In genomic region chr17:74437702-74438101, GRCh38 we compare ENCODE assay signal across 9 cellular contexts. TPM values are rescaled to one million over a fixed set of nuclear protein-coding genes. Genes with fewer than 3 reads are reported as not detected.
DNase-seq lines count a peak whose midpoint lies in the region; ATAC-seq and TF ChIP-seq lines count a peak whose summit lies in the region.
"Had no signal": no experiment of that assay in that cellular context is flagged by ENCODE, and none has a peak within 500 bp of the region (broad histone marks: within the 10 kb centered on the region; RNA-seq: fewer than 3 reads in every experiment).

No MANE protein-coding gene starts in this region.

- peaks cover 16 to 20% of the 10 kb centered on the region in 2 donors for H3K27me3 Mint-ChIP-seq in natural killer cell (ENCODE audit: low read depth in 2 of 2)
- H3K27me3 Mint-ChIP-seq in natural killer cell treated with Interleukin-12 subunit alpha and Interleukin-12 subunit beta and Interleukin-15 and Interleukin-18, amount 100 ng/mL, for 72 hours: peaks cover 10 to 12% of the 10 kb centered on the region in 2 donors
- peaks cover 4% of the 10 kb centered on the region for H3K27me3 Mint-ChIP-seq in glutamatergic neuron (ENCODE audit: unreplicated experiment)

- no peak overlapping the region for H3K27ac Mint-ChIP-seq in natural killer cell
- H3K27ac Mint-ChIP-seq in natural killer cell treated with Interleukin-12 subunit alpha and Interleukin-12 subunit beta and Interleukin-15 and Interleukin-18, amount 100 ng/mL, for 72 hours: no peak overlapping the region
- H3K27ac Mint-ChIP-seq in glutamatergic neuron (ENCODE audit: unreplicated experiment): no peak overlapping the region

- no peaks in the 10 kb centered on the region for H3K36me3 Mint-ChIP-seq in natural killer cell
- H3K36me3 Mint-ChIP-seq in natural killer cell treated with Interleukin-12 subunit alpha and Interleukin-12 subunit beta and Interleukin-15 and Interleukin-18, amount 100 ng/mL, for 72 hours: peaks cover 23% of the 10 kb centered on the region
- no peaks in the 10 kb centered on the region for H3K36me3 Mint-ChIP-seq in glutamatergic neuron (ENCODE audit: unreplicated experiment)

- TF ChIP-seq CTCF in natural killer cell (IDR thresholded peaks at IDR 0.05): peak; percentile 62
- TF ChIP-seq CTCF in glutamatergic neuron (IDR thresholded peaks at IDR 0.05; ENCODE audit: partially characterized antibody, unreplicated experiment): peak; percentile 87

- ATAC-seq in natural killer cell (no peak), GM19023 (IDR thresholded peaks at IDR 0.05; ENCODE audit: unreplicated experiment) (no peak)
- no peak for ATAC-seq in natural killer cell treated with Interleukin-12 subunit alpha and Interleukin-12 subunit beta and Interleukin-15 and Interleukin-18, amount 100 ng/mL, for 72 hours
- ATAC-seq: left ventricle myocardium superior had no signal

- H3K4me1 Mint-ChIP-seq in natural killer cell: peaks cover 9 to 11% of the 10 kb centered on the region in 2 donors
- H3K4me1 Mint-ChIP-seq in natural killer cell treated with Interleukin-12 subunit alpha and Interleukin-12 subunit beta and Interleukin-15 and Interleukin-18, amount 100 ng/mL, for 72 hours (ENCODE audit: low read depth in 2 of 2): peaks cover 0 to 4% of the 10 kb centered on the region in 2 donors
- H3K4me1 Mint-ChIP-seq in glutamatergic neuron (ENCODE audit: low read depth, unreplicated experiment): peaks cover 22% of the 10 kb centered on the region

- H3K4me3 Mint-ChIP-seq in natural killer cell (no peak overlapping the region), glutamatergic neuron (ENCODE audit: unreplicated experiment) (no peak overlapping the region)
- no peak overlapping the region for H3K4me3 Mint-ChIP-seq in natural killer cell treated with Interleukin-12 subunit alpha and Interleukin-12 subunit beta and Interleukin-15 and Interleukin-18, amount 100 ng/mL, for 72 hours

- no peak for DNase-seq in natural killer cell
- no peak for DNase-seq in natural killer cell treated with Interleukin-12 subunit alpha and Interleukin-12 subunit beta and Interleukin-15 and Interleukin-18, amount 100 ng/mL, for 72 hours (ENCODE audit: low spot score)
- peak; percentile 14 for DNase-seq in RKO (ENCODE audit: low spot score)
- peak; percentile 55 for DNase-seq in glutamatergic neuron
- DNase-seq in NCI-H510A (lab: John Stamatoyannopoulos, UW): no peak
- no peak for DNase-seq in activated T-cell treated with anti-CD3 and anti-CD28 coated beads for 4 hours
- DNase-seq in HCEC 1CT: no peak

- H3K9me3 Mint-ChIP-seq in natural killer cell (peaks cover 0 to 3% of the 10 kb centered on the region in 2 donors), glutamatergic neuron (ENCODE audit: unreplicated experiment) (peaks cover 4% of the 10 kb centered on the region)
- peaks cover 3% of the 10 kb centered on the region for H3K9me3 Mint-ChIP-seq in natural killer cell treated with Interleukin-12 subunit alpha and Interleukin-12 subunit beta and Interleukin-15 and Interleukin-18, amount 100 ng/mL, for 72 hours

- intact Hi-C loops in natural killer cell (cut with micrococcal nuclease): no loop called here

RNA-seq across cellular contexts. Expression of gene GPRC5C, which starts 5.8 kb away (rescaled TPM):
- total RNA-seq in natural killer cell (under 1 TPM; 0.26 to 0.60 (median 0.29) TPM), glutamatergic neuron (ENCODE audit: unreplicated experiment) (93.3 TPM)
- under 1 TPM in 1 of 2 donors, not detected in 1; 0.25 TPM for total RNA-seq in natural killer cell treated with Interleukin-12 subunit alpha and Interleukin-12 subunit beta and Interleukin-15 and Interleukin-18, amount 100 ng/mL, for 72 hours

RNA-seq across cellular contexts. Expression of gene CD300A, which starts 28.7 kb away (rescaled TPM):
- total RNA-seq in natural killer cell: 100 to 1,000 TPM; 287 to 370 (median 295) TPM
- 10 to 100 TPM; 17.6 to 43.7 TPM for total RNA-seq in natural killer cell treated with Interleukin-12 subunit alpha and Interleukin-12 subunit beta and Interleukin-15 and Interleukin-18, amount 100 ng/mL, for 72 hours
- total RNA-seq in glutamatergic neuron (ENCODE audit: unreplicated experiment): 0.25 TPM

Comparison
In these comparisons a context has a peak if more than half of its experiments do, and no peak if none do; other contexts are left out.
1. DNase-seq: peak in RKO (single experiment) and glutamatergic neuron (single experiment); none in natural killer cell (single experiment), natural killer cell treated with Interleukin-12 subunit alpha and Interleukin-12 subunit beta and Interleukin-15 and Interleukin-18, amount 100 ng/mL, for 72 hours (single experiment), NCI-H510A (single experiment), activated T-cell treated with anti-CD3 and anti-CD28 coated beads for 4 hours (single experiment) and HCEC 1CT (single experiment).
2. RNA of gene GPRC5C, which starts 5.8 kb away (total RNA-seq): 93.3 TPM in glutamatergic neuron (single experiment); 0.26 to 0.60 TPM in natural killer cell and 0.25 TPM in natural killer cell treated with Interleukin-12 subunit alpha and Interleukin-12 subunit beta and Interleukin-15 and Interleukin-18, amount 100 ng/mL, for 72 hours; every median in the first group is over 10 times any median in the second.
3. RNA of gene CD300A, which starts 28.7 kb away (total RNA-seq): 287 to 370 TPM in natural killer cell and 17.6 to 43.7 TPM in natural killer cell treated with Interleukin-12 subunit alpha and Interleukin-12 subunit beta and Interleukin-15 and Interleukin-18, amount 100 ng/mL, for 72 hours; 0.25 TPM in glutamatergic neuron (single experiment); every median in the first group is over 10 times any median in the second.